2 cellular contexts compared by ENCODE assay signal in genomic region chr4:102612824-102613366, GRCh38.
TF ChIP-seq lines count a peak whose summit lies in the region.

No MANE protein-coding gene starts in this region.

TF ChIP-seq in WTC11, 78 proteins besides CTCF, POLR2A, EP300 and RAD21:
- TF ChIP-seq ZSCAN18 (CRISPR knock-in tag; IDR thresholded peaks at IDR 0.05) (no peak), CREB1 (CRISPR knock-in tag; IDR thresholded peaks at IDR 0.05) (no peak), ZNF512 (CRISPR knock-in tag; IDR thresholded peaks at IDR 0.05; ENCODE audit: borderline replicate concordance) (no peak), ZNF138 (CRISPR knock-in tag; conservative IDR thresholded peaks at IDR 0.05) (no peak), ATF6 (CRISPR knock-in tag; IDR thresholded peaks at IDR 0.05) (no peak), CDX4 (CRISPR knock-in tag; IDR thresholded peaks at IDR 0.05; ENCODE audit: borderline replicate concordance) (no peak), GTF2I (CRISPR knock-in tag; conservative IDR thresholded peaks at IDR 0.05) (no peak), ERG (CRISPR knock-in tag; IDR thresholded peaks at IDR 0.05) (no peak), CBFB (CRISPR knock-in tag; IDR thresholded peaks at IDR 0.05; ENCODE audit: low read depth) (no peak), FOXP4 (CRISPR knock-in tag; IDR thresholded peaks at IDR 0.05) (no peak), USF2 (CRISPR knock-in tag; IDR thresholded peaks at IDR 0.05) (no peak), NR2C2 (CRISPR knock-in tag; IDR thresholded peaks at IDR 0.05) (no peak)
TF ChIP-seq in WTC11: peak in this region for 0.

TF ChIP-seq in H1, 55 proteins besides CTCF, POLR2A, EP300 and RAD21:
- TF ChIP-seq RNF2 (IDR thresholded peaks at IDR 0.05; ENCODE audit: borderline replicate concordance, low read depth, low read length, missing control alignments, poor library complexity, severe bottlenecking), result no peak
- no peak for TF ChIP-seq POLR2AphosphoS5 (IDR thresholded peaks at IDR 0.05; ENCODE audit: low read depth, low read length)
- TF ChIP-seq RBBP5 (IDR thresholded peaks at IDR 0.05; ENCODE audit: borderline replicate concordance, low read depth, low read length), result no peak
- TF ChIP-seq TBP (IDR thresholded peaks at IDR 0.05; ENCODE audit: low read depth, low read length), result no peak
- TF ChIP-seq KDM4A (IDR thresholded peaks at IDR 0.05; ENCODE audit: low read depth, low read length, severe bottlenecking), result no peak
- TF ChIP-seq ATF2 (IDR thresholded peaks at IDR 0.05; ENCODE audit: low read length), result no peak
- TF ChIP-seq ASH2L (IDR thresholded peaks at IDR 0.05; ENCODE audit: low read length), result no peak
- no peak for TF ChIP-seq GTF2F1 (IDR thresholded peaks at IDR 0.05; ENCODE audit: borderline replicate concordance, low read depth, low read length)
- TF ChIP-seq GABPA (IDR thresholded peaks at IDR 0.05; ENCODE audit: borderline replicate concordance, insufficient read depth, low read length), result no peak
